ENCODE assay signal across 28 cellular contexts in the genomic region with DNA sequence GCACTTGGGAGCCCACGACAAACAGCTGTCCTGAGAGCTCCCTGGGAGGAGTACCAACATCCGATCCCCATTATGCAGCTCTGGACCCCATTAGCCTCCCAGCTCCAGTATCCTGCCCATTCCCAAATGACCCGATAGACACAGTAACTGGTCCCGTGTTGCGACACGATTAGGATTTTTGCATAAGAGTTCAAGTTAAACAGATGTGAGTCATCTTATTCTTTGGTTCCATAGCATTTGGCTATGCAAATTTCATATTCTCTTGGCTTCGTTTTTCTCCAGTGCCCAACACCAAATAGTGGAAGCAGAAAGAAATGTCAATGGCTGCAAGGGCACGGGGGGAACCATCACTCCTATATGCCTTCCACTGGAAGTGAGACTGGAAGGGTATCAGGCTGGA. TPM values are rescaled to one million over a fixed set of nuclear protein-coding genes. Genes with fewer than 3 reads are reported as not detected.
DNase-seq lines count a peak whose midpoint lies in the region; ATAC-seq and TF ChIP-seq lines count a peak whose summit lies in the region.
"Had no signal": no experiment of that assay in that cellular context is flagged by ENCODE, and none has a peak within 500 bp of the region (broad histone marks: within the 10 kb centered on the region; RNA-seq: fewer than 3 reads in every experiment).

No MANE protein-coding gene starts in this region.

- H3K27me3 ChIP-seq in GM23248 (replicated peaks; ENCODE audit: insufficient read depth), result no peaks in the 10 kb centered on the region
- H3K27me3 ChIP-seq: adrenal gland, foreskin keratinocyte had no signal

- no peaks in the 10 kb centered on the region for H3K9me2 ChIP-seq in GM23248 (ENCODE audit: insufficient read depth)

- H3K4me2 ChIP-seq in GM23248 (ENCODE audit: unreplicated experiment), result no peak overlapping the region
- H3K4me2 ChIP-seq: KMS-11 had no signal

- H3K79me2 ChIP-seq in GM23248 (ENCODE audit: insufficient read depth), result no peaks in the 10 kb centered on the region

- H3K36me3 Mint-ChIP-seq in mesothelial cell of epicardium (peaks cover 2% of the 10 kb centered on the region), osteocyte (ENCODE audit: unreplicated experiment) (no peaks in the 10 kb centered on the region), nephron progenitor cell (ENCODE audit: low read depth) (no peaks in the 10 kb centered on the region)
- H3K36me3 Mint-ChIP-seq: CD14-positive monocyte, naive B cell had no signal

- no peaks in the 10 kb centered on the region for H3F3A ChIP-seq in GM23248 (ENCODE audit: insufficient read depth)

- no peaks in the 10 kb centered on the region for H3K9me3 ChIP-seq in GM23248 (ENCODE audit: low read depth)
- H3K9me3 ChIP-seq: adrenal gland, thoracic aorta had no signal

- H3K27ac Mint-ChIP-seq in mesothelial cell of epicardium (peak overlapping the region; percentile 13), osteocyte (ENCODE audit: unreplicated experiment) (no peak overlapping the region), nephron progenitor cell (no peak overlapping the region)
- H3K27ac Mint-ChIP-seq: activated CD4-positive, alpha-beta T cell treated with anti-CD3 and anti-CD28 coated beads, Interleukin-2, amount 10 ng/mL, durations not matched to agents 24 days and 14 days; CD14-positive monocyte; naive B cell had no signal

- no peak overlapping the region for H3K9ac ChIP-seq in GM23248
- H3K9ac ChIP-seq: KMS-11 had no signal

- peak; percentile 56 for DNase-seq in GM23248
- peak; percentile 27 for DNase-seq in RWPE1 (ENCODE audit: low spot score)
- DNase-seq in mesothelial cell of epicardium (ENCODE audit: low spot score in 2 of 2, unreplicated experiment in 2 of 2), result no peak
- DNase-seq in NCI-H1417 treated with DMSO at 0.1 percent for 48 hours (lab: John Stamatoyannopoulos, UW), result no peak
- DNase-seq in osteocyte (ENCODE audit: extremely low spot score, unreplicated experiment), result no peak
- no peak for DNase-seq in nephron progenitor cell
- DNase-seq: activated CD4-positive, alpha-beta T cell treated with anti-CD3 and anti-CD28 coated beads, Interleukin-2, amount 10 ng/mL, durations not matched to agents 24 days and 14 days; activated T-cell treated with anti-CD3 and anti-CD28 coated beads, Interleukin-2, amount 50 U/mL, for 4 hours; adrenal gland; foreskin keratinocyte; HFFc6; naive B cell; NCI-H1048; NCI-H187; NCI-H774; occipital lobe; retina; RPMI8226; stimulated activated naive CD8-positive, alpha-beta T cell treated with anti-CD3 and anti-CD28 coated beads, Interleukin-15, Interleukin-2, amounts not matched to agents 100 U/mL and 50 U/mL, for 24 hours; WERI-Rb-1 had no signal

- H3K27ac ChIP-seq in GM23248, result no peak overlapping the region
- H3K27ac ChIP-seq in RWPE1, result no peak overlapping the region
- H3K27ac ChIP-seq: adrenal gland, foreskin keratinocyte, KMS-11, SK-N-MC, thoracic aorta, WERI-Rb-1 had no signal

- H3K27me3 Mint-ChIP-seq in mesothelial cell of epicardium (ENCODE audit: low read depth) (no peaks in the 10 kb centered on the region), osteocyte (ENCODE audit: unreplicated experiment) (no peaks in the 10 kb centered on the region), nephron progenitor cell (ENCODE audit: low read depth, poor library complexity) (peaks cover 6% of the 10 kb centered on the region)
- H3K27me3 Mint-ChIP-seq: naive B cell had no signal

- peak; percentile 26 for ATAC-seq in esophagus mucosa
- ATAC-seq: activated T-cell treated with anti-CD3 and anti-CD28 coated beads, Interleukin-2, amount 50 U/mL, for 4 hours; foreskin keratinocyte; left lobe of liver; stimulated activated naive CD8-positive, alpha-beta T cell treated with anti-CD3 and anti-CD28 coated beads, Interleukin-15, Interleukin-2, amounts not matched to agents 100 U/mL and 50 U/mL, for 24 hours had no signal

- H3K9me3 Mint-ChIP-seq in mesothelial cell of epicardium, result no peaks in the 10 kb centered on the region
- no peaks in the 10 kb centered on the region for H3K9me3 Mint-ChIP-seq in osteocyte (ENCODE audit: unreplicated experiment)
- H3K9me3 Mint-ChIP-seq in nephron progenitor cell, result no peaks in the 10 kb centered on the region
- H3K9me3 Mint-ChIP-seq: activated CD4-positive, alpha-beta T cell treated with anti-CD3 and anti-CD28 coated beads, Interleukin-2, amount 10 ng/mL, durations not matched to agents 24 days and 14 days; activated T-cell treated with anti-CD3 and anti-CD28 coated beads, Interleukin-2, amount 50 U/mL, for 4 hours; HFFc6; naive B cell had no signal

- CTCF ChIA-PET in RWPE1 (lab: Yijun Ruan, JAX), result no interaction called here

- TF ChIP-seq CTCF in RWPE1 (conservative IDR thresholded peaks at IDR 0.05; ENCODE audit: low read depth) (no peak), mesothelial cell of epicardium (IDR thresholded peaks at IDR 0.05; ENCODE audit: unreplicated experiment) (no peak), osteocyte (IDR thresholded peaks at IDR 0.05) (no peak), nephron progenitor cell (IDR thresholded peaks at IDR 0.05) (no peak)

- no peaks in the 10 kb centered on the region for H4K20me1 ChIP-seq in GM23248 (ENCODE audit: insufficient read depth)

- H3K4me3 Mint-ChIP-seq in mesothelial cell of epicardium (no peak overlapping the region), osteocyte (ENCODE audit: unreplicated experiment) (no peak overlapping the region), nephron progenitor cell (no peak overlapping the region)
- H3K4me3 Mint-ChIP-seq: activated CD4-positive, alpha-beta T cell treated with anti-CD3 and anti-CD28 coated beads, Interleukin-2, amount 10 ng/mL, durations not matched to agents 24 days and 14 days; activated T-cell treated with anti-CD3 and anti-CD28 coated beads, Interleukin-2, amount 50 U/mL, for 4 hours; CD14-positive monocyte; HFFc6; naive B cell had no signal

- POLR2A ChIA-PET in RWPE1 (lab: Yijun Ruan, JAX; ENCODE audit: low non-redundant PET), result no interaction called here

- no peaks in the 10 kb centered on the region for H3K36me3 ChIP-seq in GM23248 (ENCODE audit: low read depth)
- H3K36me3 ChIP-seq: adrenal gland, thoracic aorta, WERI-Rb-1 had no signal

- WGBS in GM23248 (ENCODE audit: low coverage in 1 of 2, low lambda C conversion rate in 2 of 2, missing lambda C conversion rate in 2 of 2), 2 experiments, result 65% methylated on average over 8 of the region's 8 CpGs

- no peak overlapping the region for H3K4me3 ChIP-seq in GM23248
- H3K4me3 ChIP-seq: adrenal gland, SK-N-MC, thoracic aorta had no signal

- H3K4me1 ChIP-seq in GM23248 (ENCODE audit: insufficient read depth), result peaks cover 26% of the 10 kb centered on the region

- H3K4me1 Mint-ChIP-seq in mesothelial cell of epicardium (peaks cover 31% of the 10 kb centered on the region), osteocyte (ENCODE audit: unreplicated experiment) (peaks cover 33% of the 10 kb centered on the region), nephron progenitor cell (peaks cover 22% of the 10 kb centered on the region)
- H3K4me1 Mint-ChIP-seq: activated CD4-positive, alpha-beta T cell treated with anti-CD3 and anti-CD28 coated beads, Interleukin-2, amount 10 ng/mL, durations not matched to agents 24 days and 14 days; CD14-positive monocyte; naive B cell had no signal

- no peak overlapping the region for H2AFZ ChIP-seq in GM23248

- in situ Hi-C loops in GM23248 (cut with MboI), result no loop called here

RNA-seq across cellular contexts. Expression of a gene that starts 43.0 kb away (rescaled TPM):
- total RNA-seq in GM23248 (2014; rRNA removed; shearing (Covaris generic)), result not detected in 2 replicates
- polyA plus RNA-seq in GM23248 (2016; fragmentation: Nextera tagmentation; extraction: Ambion mirVana), result not detected in 2 replicates
- total RNA-seq in esophagus mucosa (not detected), mesothelial cell of epicardium (not detected in 3 replicates), osteocyte (not detected in 2 replicates)
- total RNA-seq: activated CD4-positive, alpha-beta T cell treated with anti-CD3 and anti-CD28 coated beads, Interleukin-2, amount 10 ng/mL, durations not matched to agents 24 days and 14 days; activated T-cell treated with anti-CD3 and anti-CD28 coated beads, Interleukin-2, amount 50 U/mL, for 4 hours; adrenal gland; foreskin keratinocyte; HFFc6; left lobe of liver; mesenteric fat pad; occipital lobe; T-helper 2 cell treated with Interferon-gamma antibody and Interleukin-4, amounts not matched to agents 100 ng/mL and 5 ng/mL, for 36 hours; thoracic aorta had no signal
- polyA plus RNA-seq: adrenal gland, CD14-positive monocyte, foreskin keratinocyte had no signal

RNA-seq across cellular contexts. Expression of a gene that starts 45.4 kb away (rescaled TPM):
- total RNA-seq in GM23248 (2014; rRNA removed; shearing (Covaris generic)), result 0.25 TPM in 1 of 2 replicates, not detected in the other
- polyA plus RNA-seq in GM23248 (2016; fragmentation: Nextera tagmentation; extraction: Ambion mirVana), result not detected in 2 replicates
- total RNA-seq in esophagus mucosa (not detected), mesothelial cell of epicardium (0.11 to 0.52 TPM (median 0.24 TPM) in 3 replicates), osteocyte (0.11 and 0.55 TPM in 2 replicates)
- total RNA-seq: activated CD4-positive, alpha-beta T cell treated with anti-CD3 and anti-CD28 coated beads, Interleukin-2, amount 10 ng/mL, durations not matched to agents 24 days and 14 days; activated T-cell treated with anti-CD3 and anti-CD28 coated beads, Interleukin-2, amount 50 U/mL, for 4 hours; left lobe of liver; mesenteric fat pad; T-helper 2 cell treated with Interferon-gamma antibody and Interleukin-4, amounts not matched to agents 100 ng/mL and 5 ng/mL, for 36 hours; thoracic aorta had no signal
- polyA plus RNA-seq: CD14-positive monocyte had no signal

Comparison
In these comparisons a context has a peak if more than half of its experiments do, and no peak if none do; other contexts are left out.
1. DNase-seq: peak in GM23248 (single experiment) and RWPE1 (single experiment); none in mesothelial cell of epicardium (0 of 2), NCI-H1417 treated with DMSO at 0.1 percent for 48 hours (single experiment), osteocyte (single experiment) and nephron progenitor cell (single experiment).